ENCODE assay signal across 15 cellular contexts in the genomic region with DNA sequence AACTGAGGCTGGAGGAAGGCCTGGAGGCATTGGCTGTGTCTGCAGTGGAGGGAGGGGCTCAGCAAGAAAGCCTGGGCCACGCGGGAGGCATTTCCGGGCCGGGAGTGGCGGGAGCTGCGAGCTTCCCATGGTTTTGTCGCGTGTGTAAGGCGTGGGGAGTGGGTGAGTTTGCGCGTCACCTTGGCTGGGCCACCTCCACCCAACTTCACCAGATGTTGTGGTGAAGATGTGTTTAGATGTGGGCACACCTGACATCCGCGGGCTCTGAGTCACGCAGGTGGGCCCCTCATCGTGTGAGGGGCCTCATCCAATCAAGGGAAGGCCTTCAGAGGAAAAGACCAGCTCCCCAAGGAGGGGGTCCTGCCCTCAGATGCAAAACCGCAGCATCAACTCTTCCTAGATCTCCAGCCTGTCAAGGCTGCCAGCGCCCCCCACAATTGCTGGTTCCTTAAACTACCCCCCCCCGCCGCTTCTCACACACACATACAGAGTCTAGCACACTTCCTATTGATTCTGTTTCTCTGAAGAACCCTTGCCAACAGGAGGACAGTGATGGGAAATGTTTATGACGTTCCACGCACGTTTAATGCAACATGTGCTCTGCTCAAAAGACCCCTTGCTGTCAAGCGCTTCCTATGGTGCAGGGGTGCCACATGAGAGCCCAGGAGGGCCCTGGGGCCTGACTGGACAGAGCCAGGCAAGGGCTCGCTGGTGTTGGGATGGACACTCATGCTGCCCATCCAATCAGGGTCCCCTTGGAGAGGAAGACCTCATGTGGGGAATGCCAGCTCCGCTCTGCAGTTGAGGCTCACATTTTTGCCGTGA. TPM values are rescaled to one million over a fixed set of nuclear protein-coding genes. Genes with fewer than 3 reads are reported as not detected.
A peak's percentile ranks its signal among the peaks of the same experiment; 100 is the strongest.
DNase-seq lines count a peak whose midpoint lies in the region; ATAC-seq and TF ChIP-seq lines count a peak whose summit lies in the region.
"Had no signal": no experiment of that assay in that cellular context is flagged by ENCODE, and none has a peak within 500 bp of the region (broad histone marks: within the 10 kb centered on the region; RNA-seq: fewer than 3 reads in every experiment).

No MANE protein-coding gene starts in this region.

- no peaks in the 10 kb centered on the region for H3K9me2 ChIP-seq in Karpas-422 (replicated peaks; ENCODE audit: insufficient read depth, low read length)

- no peaks in the 10 kb centered on the region for H3K79me2 ChIP-seq in Karpas-422 (ENCODE audit: low read length)

- H3K4me2 ChIP-seq in BLaER1 (peak overlapping the region; percentile 71), Karpas-422 (ENCODE audit: low read depth, low read length, poor library complexity, severe bottlenecking) (no peak overlapping the region)

- peak overlapping the region; percentile 59 for H3K4me3 Mint-ChIP-seq in T-helper 17 cell
- peak overlapping the region; percentile 19 for H3K4me3 Mint-ChIP-seq in activated T-helper 17 cell treated with anti-CD3 and anti-CD28 coated beads, Interleukin-2, amount 50 U/mL, for 72 hours
- no peak overlapping the region for H3K4me3 Mint-ChIP-seq in osteocyte (ENCODE audit: unreplicated experiment)
- H3K4me3 Mint-ChIP-seq: IgD-negative memory B cell had no signal

- ATAC-seq in T-helper 17 cell (peak; percentile 91), psoas muscle (no peak), GM21381 (IDR thresholded peaks at IDR 0.05; ENCODE audit: unreplicated experiment) (no peak), HG03135 (IDR thresholded peaks at IDR 0.05; ENCODE audit: unreplicated experiment) (no peak)
- ATAC-seq in activated T-helper 17 cell treated with anti-CD3 and anti-CD28 coated beads, Interleukin-2, amount 50 U/mL, for 72 hours (replicated peaks): no peak

- H2AFZ ChIP-seq in Karpas-422 (ENCODE audit: low read length): no peak overlapping the region

- H3K27ac ChIP-seq in BLaER1 (no peak overlapping the region), Karpas-422 (ENCODE audit: low read length) (no peak overlapping the region), psoas muscle (no peak overlapping the region)
- H3K27ac ChIP-seq: ascending aorta had no signal

- H3K27me3 ChIP-seq in BLaER1 (peaks cover 66% of the 10 kb centered on the region), Karpas-422 (ENCODE audit: low read length) (no peaks in the 10 kb centered on the region), psoas muscle (ENCODE audit: insufficient read depth in 3 of 3, low read length in 2 of 3) (peaks cover 0 to 57% (median 10%) of the 10 kb centered on the region in 3 donors)
- H3K27me3 ChIP-seq: ascending aorta had no signal

- H3K4me1 Mint-ChIP-seq in T-helper 17 cell: peaks cover 18% of the 10 kb centered on the region
- H3K4me1 Mint-ChIP-seq in activated T-helper 17 cell treated with anti-CD3 and anti-CD28 coated beads, Interleukin-2, amount 50 U/mL, for 72 hours: no peaks in the 10 kb centered on the region
- H3K4me1 Mint-ChIP-seq in osteocyte (ENCODE audit: unreplicated experiment): no peaks in the 10 kb centered on the region
- H3K4me1 Mint-ChIP-seq: IgD-negative memory B cell had no signal

- intact Hi-C loops in psoas muscle (cut with DNase I): no loop called here

- WGBS in psoas muscle, 3 donors: 87 to 91% (median 91%) methylated on average over 25 to 26 of the region's 26 CpGs

- no peak overlapping the region for H3K9ac ChIP-seq in BLaER1
- no peak overlapping the region for H3K9ac ChIP-seq in Karpas-422 (ENCODE audit: low read length)

- peak overlapping the region; percentile 24 for H3K27ac Mint-ChIP-seq in T-helper 17 cell
- H3K27ac Mint-ChIP-seq in activated T-helper 17 cell treated with anti-CD3 and anti-CD28 coated beads, Interleukin-2, amount 50 U/mL, for 72 hours: no peak overlapping the region
- no peak overlapping the region for H3K27ac Mint-ChIP-seq in osteocyte (ENCODE audit: unreplicated experiment)
- H3K27ac Mint-ChIP-seq: IgD-negative memory B cell had no signal

- TF ChIP-seq CTCF in osteocyte (IDR thresholded peaks at IDR 0.05) (no peak), psoas muscle (IDR thresholded peaks at IDR 0.05) (no peak)

- no peaks in the 10 kb centered on the region for H3K36me3 ChIP-seq in BLaER1
- no peaks in the 10 kb centered on the region for H3K36me3 ChIP-seq in Karpas-422 (ENCODE audit: insufficient read depth, low read length)
- no peaks in the 10 kb centered on the region for H3K36me3 ChIP-seq in psoas muscle (ENCODE audit: insufficient read depth in 1 of 2, low read depth in 1 of 2)
- H3K36me3 ChIP-seq: ascending aorta had no signal

- peaks cover 30% of the 10 kb centered on the region for H3K4me1 ChIP-seq in BLaER1
- no peaks in the 10 kb centered on the region for H3K4me1 ChIP-seq in Karpas-422 (ENCODE audit: low read length)
- H3K4me1 ChIP-seq in psoas muscle: no peaks in the 10 kb centered on the region

- H3K27me3 Mint-ChIP-seq in T-helper 17 cell (no peaks in the 10 kb centered on the region), osteocyte (ENCODE audit: unreplicated experiment) (peaks cover 3% of the 10 kb centered on the region)
- H3K27me3 Mint-ChIP-seq in activated T-helper 17 cell treated with anti-CD3 and anti-CD28 coated beads, Interleukin-2, amount 50 U/mL, for 72 hours: no peaks in the 10 kb centered on the region

- no peaks in the 10 kb centered on the region for H3K9me3 Mint-ChIP-seq in activated T-helper 17 cell treated with anti-CD3 and anti-CD28 coated beads, Interleukin-2, amount 50 U/mL, for 72 hours
- H3K9me3 Mint-ChIP-seq in osteocyte (ENCODE audit: unreplicated experiment): no peaks in the 10 kb centered on the region
- H3K9me3 Mint-ChIP-seq: IgD-negative memory B cell had no signal

- H3K36me3 Mint-ChIP-seq in T-helper 17 cell (ENCODE audit: low read depth) (no peaks in the 10 kb centered on the region), osteocyte (ENCODE audit: unreplicated experiment) (no peaks in the 10 kb centered on the region)
- H3K36me3 Mint-ChIP-seq in activated T-helper 17 cell treated with anti-CD3 and anti-CD28 coated beads, Interleukin-2, amount 50 U/mL, for 72 hours (ENCODE audit: low read depth): no peaks in the 10 kb centered on the region
- H3K36me3 Mint-ChIP-seq: IgD-negative memory B cell had no signal

- H3K9me3 ChIP-seq in BLaER1: no peaks in the 10 kb centered on the region
- H3K9me3 ChIP-seq in T-helper 17 cell (ENCODE audit: control insufficient read depth, low read length, poor library complexity, severe bottlenecking): no peaks in the 10 kb centered on the region
- H3K9me3 ChIP-seq in Karpas-422 (ENCODE audit: low read length): no peaks in the 10 kb centered on the region
- H3K9me3 ChIP-seq in psoas muscle: no peaks in the 10 kb centered on the region
- H3K9me3 ChIP-seq: ascending aorta had no signal

- H3K4me3 ChIP-seq in BLaER1 (no peak overlapping the region), Karpas-422 (ENCODE audit: low read length) (no peak overlapping the region), psoas muscle (no peak overlapping the region)
- H3K4me3 ChIP-seq: ascending aorta had no signal

- H4K20me1 ChIP-seq in BLaER1 (peaks cover 54% of the 10 kb centered on the region; the same call in 1 of the 2 replicates), Karpas-422 (ENCODE audit: insufficient read depth, low read depth, low read length) (no peaks in the 10 kb centered on the region)

- DNase-seq in T-helper 17 cell: peak in 2 of 3 donors; percentile 24 to 31
- peak; percentile 80 for DNase-seq in osteocyte (ENCODE audit: extremely low spot score, unreplicated experiment)
- no peak for DNase-seq in Karpas-422
- no peak for DNase-seq in psoas muscle
- DNase-seq: DMS79 treated with DMSO at 0.1 percent for 48 hours, NCI-H2029, SHP77 had no signal

RNA-seq across cellular contexts. Expression of a gene that starts 11.9 kb away (rescaled TPM):
- total RNA-seq in T-helper 17 cell: not detected
- not detected for total RNA-seq in activated T-helper 17 cell treated with anti-CD3 and anti-CD28 coated beads, Interleukin-2, amount 50 U/mL, for 72 hours
- not detected in 2 replicates for total RNA-seq in osteocyte
- total RNA-seq in Karpas-422 (2014; rRNA removed; shearing (Covaris generic); ENCODE audit: low replicate concordance): not detected in 2 replicates
- total RNA-seq in psoas muscle: not detected
- not detected for polyA plus RNA-seq in psoas muscle
- total RNA-seq: ascending aorta, frontal cortex had no signal
- polyA plus RNA-seq: IgD-negative memory B cell, keratinocyte had no signal

RNA-seq across cellular contexts. Expression of a gene that starts 35.8 kb away (rescaled TPM):
- not detected for total RNA-seq in T-helper 17 cell
- total RNA-seq in activated T-helper 17 cell treated with anti-CD3 and anti-CD28 coated beads, Interleukin-2, amount 50 U/mL, for 72 hours: not detected
- 7.1 and 7.4 TPM in 2 replicates for total RNA-seq in osteocyte
- total RNA-seq in Karpas-422 (2014; rRNA removed; shearing (Covaris generic); ENCODE audit: low replicate concordance): not detected in 2 replicates
- 1 to 10 TPM in 1 of 4 donors, under 1 TPM in 3; 0.20 to 1.2 (median 0.50) TPM for total RNA-seq in psoas muscle
- under 1 TPM; 0.04 to 0.31 (median 0.20) TPM for polyA plus RNA-seq in psoas muscle
- polyA plus RNA-seq: IgD-negative memory B cell had no signal

Comparison
In these comparisons a context has a peak if more than half of its experiments do, and no peak if none do; other contexts are left out.
1. DNase-seq: peak in T-helper 17 cell (2 of 3) and osteocyte (single experiment); none in Karpas-422 (single experiment) and psoas muscle (0 of 2).